Comparison of ENCODE assay signal across 1 cellular context in the genomic region with DNA sequence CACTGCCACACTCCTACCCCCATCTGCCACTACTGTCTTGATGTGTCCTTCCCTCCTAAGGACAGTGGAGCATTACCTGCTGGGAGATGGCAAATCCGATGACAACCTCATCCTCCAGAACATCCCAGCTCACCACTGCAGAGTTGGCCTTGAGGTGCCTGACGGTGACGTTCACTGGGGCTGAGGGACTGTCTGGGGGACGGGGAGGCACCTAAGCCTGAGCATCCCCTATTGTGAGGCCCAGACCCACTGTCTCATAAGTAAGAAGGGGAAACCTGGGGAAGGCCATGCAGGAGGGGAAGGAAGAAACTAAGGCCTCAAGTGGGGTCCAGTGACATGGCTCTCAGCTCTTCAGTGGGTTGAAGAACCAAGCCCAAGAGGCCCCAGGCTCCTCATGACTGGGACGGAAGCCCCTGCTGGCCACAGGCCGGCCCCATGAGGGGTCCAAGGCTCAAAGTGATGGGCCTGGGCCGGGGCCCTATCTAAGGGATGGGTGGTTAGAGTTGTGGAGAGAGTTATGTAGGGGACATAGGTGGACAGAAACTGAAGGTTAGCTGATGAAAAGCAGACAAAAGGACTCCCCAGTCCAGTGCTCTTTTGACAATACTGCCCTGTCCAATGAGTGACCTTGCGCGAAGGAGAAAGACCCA.
TF ChIP-seq lines count a peak whose summit lies in the region.

No MANE protein-coding gene starts in this region.

TF ChIP-seq in WTC11, 78 proteins besides CTCF, POLR2A, EP300 and RAD21 (continued from another document):
- TF ChIP-seq NFATC4 (CRISPR knock-in tag; IDR thresholded peaks at IDR 0.05), result no peak
- no peak for TF ChIP-seq FOXP1 (CRISPR knock-in tag; IDR thresholded peaks at IDR 0.05; ENCODE audit: borderline replicate concordance)
- no peak for TF ChIP-seq ELF4 (CRISPR knock-in tag; IDR thresholded peaks at IDR 0.05; ENCODE audit: low read depth)
- TF ChIP-seq NFE2L1 (CRISPR knock-in tag; IDR thresholded peaks at IDR 0.05), result no peak
- TF ChIP-seq, protein P1, sequence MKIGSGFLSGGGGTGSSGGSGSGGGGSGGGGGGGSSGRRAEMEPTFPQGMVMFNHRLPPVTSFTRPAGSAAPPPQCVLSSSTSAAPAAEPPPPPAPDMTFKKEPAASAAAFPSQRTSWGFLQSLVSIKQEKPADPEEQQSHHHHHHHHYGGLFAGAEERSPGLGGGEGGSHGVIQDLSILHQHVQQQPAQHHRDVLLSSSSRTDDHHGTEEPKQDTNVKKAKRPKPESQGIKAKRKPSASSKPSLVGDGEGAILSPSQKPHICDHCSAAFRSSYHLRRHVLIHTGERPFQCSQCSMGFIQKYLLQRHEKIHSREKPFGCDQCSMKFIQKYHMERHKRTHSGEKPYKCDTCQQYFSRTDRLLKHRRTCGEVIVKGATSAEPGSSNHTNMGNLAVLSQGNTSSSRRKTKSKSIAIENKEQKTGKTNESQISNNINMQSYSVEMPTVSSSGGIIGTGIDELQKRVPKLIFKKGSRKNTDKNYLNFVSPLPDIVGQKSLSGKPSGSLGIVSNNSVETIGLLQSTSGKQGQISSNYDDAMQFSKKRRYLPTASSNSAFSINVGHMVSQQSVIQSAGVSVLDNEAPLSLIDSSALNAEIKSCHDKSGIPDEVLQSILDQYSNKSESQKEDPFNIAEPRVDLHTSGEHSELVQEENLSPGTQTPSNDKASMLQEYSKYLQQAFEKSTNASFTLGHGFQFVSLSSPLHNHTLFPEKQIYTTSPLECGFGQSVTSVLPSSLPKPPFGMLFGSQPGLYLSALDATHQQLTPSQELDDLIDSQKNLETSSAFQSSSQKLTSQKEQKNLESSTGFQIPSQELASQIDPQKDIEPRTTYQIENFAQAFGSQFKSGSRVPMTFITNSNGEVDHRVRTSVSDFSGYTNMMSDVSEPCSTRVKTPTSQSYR (CRISPR knock-in tag; IDR thresholded peaks at IDR 0.05), result no peak
